ENCODE assay signal across 9 cellular contexts in genomic region chr4:67746797-67747495, GRCh38. TPM values are rescaled to one million over a fixed set of nuclear protein-coding genes. Genes with fewer than 3 reads are reported as not detected.
DNase-seq lines count a peak whose midpoint lies in the region; ATAC-seq and TF ChIP-seq lines count a peak whose summit lies in the region.
"Had no signal": no experiment of that assay in that cellular context is flagged by ENCODE, and none has a peak within 500 bp of the region (broad histone marks: within the 10 kb centered on the region; RNA-seq: fewer than 3 reads in every experiment).

No MANE protein-coding gene starts in this region.

- ATAC-seq in heart left ventricle = no peak
- no peak for ATAC-seq in left ventricle myocardium superior
- peak; percentile 57 for ATAC-seq in HG02798 (IDR thresholded peaks at IDR 0.05; ENCODE audit: poor library complexity, unreplicated experiment)
- no peak for ATAC-seq in GM19397 (IDR thresholded peaks at IDR 0.05; ENCODE audit: unreplicated experiment)

- no peaks in the 10 kb centered on the region for H3K4me1 ChIP-seq in heart left ventricle
- no peaks in the 10 kb centered on the region for H3K4me1 ChIP-seq in sigmoid colon

- H3K27ac ChIP-seq in heart left ventricle = no peak overlapping the region
- no peak overlapping the region for H3K27ac ChIP-seq in sigmoid colon

- 60 to 62% (median 61%) methylated on average over 5 of the region's 5 CpGs for WGBS in heart left ventricle, 4 donors
- WGBS in sigmoid colon, 2 donors = 65% methylated on average over 5 of the region's 5 CpGs

- no peaks in the 10 kb centered on the region for H3K27me3 ChIP-seq in heart left ventricle
- H3K27me3 ChIP-seq in sigmoid colon = no peaks in the 10 kb centered on the region

- TF ChIP-seq CTCF in heart left ventricle (IDR thresholded peaks at IDR 0.05) (peak; percentile 48 to 78 (median 65)), sigmoid colon (IDR thresholded peaks at IDR 0.05) (peak in 3 of 4 experiments; percentile 11 to 58 (median 15))

- no peaks in the 10 kb centered on the region for H3K36me3 ChIP-seq in heart left ventricle
- no peaks in the 10 kb centered on the region for H3K36me3 ChIP-seq in sigmoid colon

- no peak for TF ChIP-seq EP300 in sigmoid colon (IDR thresholded peaks at IDR 0.05)

- intact Hi-C loops in heart left ventricle (cut with DNase I) = loop anchor here in 8 of 10 donors (5.0 to 10.0 kb wide), 2 partner anchors 428 to 430 kb away; no protein-coding TSS in a partner anchor
- intact Hi-C loops in left ventricle myocardium superior (cut with micrococcal nuclease) = no loop called here
- intact Hi-C loops in sigmoid colon (cut with DNase I) = loop anchor here (10.0 kb wide), 1 partner anchor 428 kb away; no protein-coding TSS in a partner anchor

- DNase-seq in heart left ventricle (no peak), left ventricle myocardium superior (no peak), RPMI7951 (ENCODE audit: low read depth) (peak; percentile 44), fibroblast of peridontal ligament (ENCODE audit: extremely low read depth) (peak; percentile 71), sigmoid colon (no peak)
- DNase-seq in stimulated activated CD4-positive, alpha-beta T cell treated with anti-CD3 and anti-CD28 coated beads, Interleukin-4, amount 100 ng/mL, for 4 hours = no peak

- no peak for TF ChIP-seq POLR2A in heart left ventricle (IDR thresholded peaks at IDR 0.05)
- no peak for TF ChIP-seq POLR2A in sigmoid colon (IDR thresholded peaks at IDR 0.05)

- H3K4me3 ChIP-seq in heart left ventricle = no peak overlapping the region
- H3K4me3 ChIP-seq in sigmoid colon = no peak overlapping the region

- no peaks in the 10 kb centered on the region for H3K9me3 ChIP-seq in heart left ventricle
- no peaks in the 10 kb centered on the region for H3K9me3 ChIP-seq in sigmoid colon

RNA-seq across cellular contexts. Expression of gene GNRHR, which starts 7.2 kb away (rescaled TPM):
- total RNA-seq in heart left ventricle = not detected
- not detected for polyA plus RNA-seq in heart left ventricle
- not detected for total RNA-seq in left ventricle myocardium superior
- not detected in 2 replicates for total RNA-seq in RPMI7951 (2014; rRNA removed; shearing (Covaris generic))
- total RNA-seq in sigmoid colon = not detected
- polyA plus RNA-seq in sigmoid colon = not detected
- total RNA-seq: subcutaneous adipose tissue had no signal

RNA-seq across cellular contexts. Expression of gene UBA6, which starts 46.0 kb away (rescaled TPM):
- total RNA-seq in heart left ventricle (10 to 100 TPM; 15.2 to 35.3 (median 20.4) TPM), left ventricle myocardium superior (19.1 TPM), sigmoid colon (10 to 100 TPM; 22.8 to 85.0 (median 28.5) TPM)
- polyA plus RNA-seq in heart left ventricle (10 to 100 TPM in 1 of 2 donors, 1 to 10 TPM in 1; 3.1 to 17.2 TPM), sigmoid colon (10 to 100 TPM in 2 of 3 donors, 1 to 10 TPM in 1; 4.2 to 17.9 (median 14.1) TPM)
- total RNA-seq in RPMI7951 (2014; rRNA removed; shearing (Covaris generic)) = 157 and 162 TPM in 2 replicates

Comparison
In these comparisons a context has a peak if more than half of its experiments do, and no peak if none do; other contexts are left out.
1. DNase-seq: peak in RPMI7951 (single experiment) and fibroblast of peridontal ligament (single experiment); none in heart left ventricle (0 of 5), left ventricle myocardium superior (single experiment), sigmoid colon (single experiment) and stimulated activated CD4-positive, alpha-beta T cell treated with anti-CD3 and anti-CD28 coated beads, Interleukin-4, amount 100 ng/mL, for 4 hours (0 of 2).